13 cellular contexts compared by ENCODE assay signal in genomic region chr13:21039097-21039800, GRCh38. TPM values are rescaled to one million over a fixed set of nuclear protein-coding genes. Genes with fewer than 3 reads are reported as not detected.
DNase-seq lines count a peak whose midpoint lies in the region; ATAC-seq and TF ChIP-seq lines count a peak whose summit lies in the region.
"Had no signal": no experiment of that assay in that cellular context is flagged by ENCODE, and none has a peak within 500 bp of the region (broad histone marks: within the 10 kb centered on the region; RNA-seq: fewer than 3 reads in every experiment).

No MANE protein-coding gene starts in this region.

- TF ChIP-seq CTCF in body of pancreas (IDR thresholded peaks at IDR 0.05) (no peak), psoas muscle (IDR thresholded peaks at IDR 0.05) (no peak)

- ATAC-seq in HG02885 (IDR thresholded peaks at IDR 0.05; ENCODE audit: poor library complexity, unreplicated experiment) (peak; percentile 41), body of pancreas (no peak), psoas muscle (no peak), left lobe of liver (no peak)
- ATAC-seq: activated T-cell treated with anti-CD3 and anti-CD28 coated beads, Interleukin-2, amount 50 U/mL, for 72 hours had no signal

- H3K4me1 ChIP-seq in body of pancreas = peaks cover 37% of the 10 kb centered on the region
- H3K4me1 ChIP-seq in psoas muscle = peaks cover 70% of the 10 kb centered on the region

- H3K36me3 ChIP-seq in body of pancreas (replicated peaks in 1 of 2; ENCODE audit: insufficient read depth in 1 of 2, low read depth in 2 of 2) (no peaks in the 10 kb centered on the region), psoas muscle (ENCODE audit: insufficient read depth in 1 of 2, low read depth in 1 of 2) (peaks cover 0 to 17% of the 10 kb centered on the region in 2 donors)

- H3K4me3 ChIP-seq in body of pancreas (no peak overlapping the region), psoas muscle (no peak overlapping the region)

- no peaks in the 10 kb centered on the region for H3K27me3 ChIP-seq in body of pancreas
- no peaks in the 10 kb centered on the region for H3K27me3 ChIP-seq in psoas muscle (ENCODE audit: insufficient read depth in 3 of 3, low read length in 2 of 3)

- WGBS in body of pancreas, 2 donors = 51 to 53% methylated on average over 5 to 6 of the region's 6 CpGs
- WGBS in psoas muscle, 3 donors = 57 to 67% (median 67%) methylated on average over 6 of the region's 6 CpGs

- intact Hi-C loops in body of pancreas (cut with DNase I) = no loop called here
- intact Hi-C loops in psoas muscle (cut with DNase I) = no loop called here

- H3K27ac ChIP-seq in body of pancreas (peak overlapping the region in 3 of 4 donors; percentile 22 to 68 (median 24)), psoas muscle (peak overlapping the region; percentile 44)

- DNase-seq in NAMALWA (ENCODE audit: low spot score) = peak; percentile 17
- no peak for DNase-seq in body of pancreas
- no peak for DNase-seq in psoas muscle
- DNase-seq in NCI-H1417 treated with DMSO at 0.1 percent for 48 hours (lab: John Stamatoyannopoulos, UW) = no peak
- DNase-seq in NCI-H2107 (lab: John Stamatoyannopoulos, UW) = no peak
- DNase-seq in left lobe of liver (ENCODE audit: low spot score) = no peak
- DNase-seq in hippocampal formation (lab: John Stamatoyannopoulos, UW) = no peak
- DNase-seq: activated T-cell treated with anti-CD3 and anti-CD28 coated beads, Interleukin-2, amount 50 U/mL, for 72 hours; NCI-H187 treated with DMSO at 0.1 percent for 48 hours; nucleus accumbens; stimulated activated CD4-positive, alpha-beta T cell treated with anti-CD3 and anti-CD28 coated beads, Interleukin-1b, Interleukin-23, amount 100 ng/mL, for 48 hours; stimulated activated naive CD4-positive, alpha-beta T cell treated with Interleukin-2 at 50 U/mL for 16 hours had no signal

- TF ChIP-seq POLR2A in body of pancreas (IDR thresholded peaks at IDR 0.05) = no peak

- H3K9me3 ChIP-seq in body of pancreas = no peaks in the 10 kb centered on the region
- H3K9me3 ChIP-seq in psoas muscle = no peaks in the 10 kb centered on the region

RNA-seq across cellular contexts. Expression of gene LATS2, which starts 22.1 kb away (rescaled TPM):
- total RNA-seq in body of pancreas (10 to 100 TPM; 12.2 to 17.5 TPM), psoas muscle (10 to 100 TPM; 23.7 to 27.4 (median 26.1) TPM), left lobe of liver (11.6 TPM)
- polyA plus RNA-seq in psoas muscle = 10 to 100 TPM in 2 of 3 donors, 1 to 10 TPM in 1; 6.0 to 13.9 (median 10.0) TPM
